Comparison of ENCODE assay signal across 25 cellular contexts in genomic region chr6:167548451-167548850, GRCh38.
"Had no signal": no experiment of that assay in that cellular context is flagged by ENCODE, and none has a peak within 500 bp of the region (broad histone marks: within the 10 kb centered on the region; RNA-seq: fewer than 3 reads in every experiment).

No MANE protein-coding gene starts in this region.

- H3K36me3 ChIP-seq: gastroesophageal sphincter, lower lobe of right lung, neural progenitor cell, uterus had no signal

- H2AFZ ChIP-seq: neural progenitor cell had no signal

- H3K4me2 ChIP-seq: neural progenitor cell had no signal

- H3K27ac ChIP-seq: lower lobe of right lung, neural progenitor cell, uterus had no signal

- DNase-seq: activated CD4-positive, alpha-beta memory T cell treated with anti-CD3 and anti-CD28 coated beads, Interleukin-2, amount 10 ng/mL, durations not matched to agents 7 days and 5 days; activated CD4-positive, alpha-beta T cell treated with anti-CD3 and anti-CD28 coated beads for 1 hour; activated CD4-positive, alpha-beta T cell treated with anti-CD3 and anti-CD28 coated beads, Interleukin-2, amount 10 ng/mL, durations not matched to agents 7 days and 5 days; activated CD8-positive, alpha-beta memory T cell treated with anti-CD3 and anti-CD28 coated beads, Interleukin-2, amount 50 U/mL, for 48 hours; activated gamma-delta T cell treated with Interleukin-2 at 50 U/mL for 16 hours; activated naive CD8-positive, alpha-beta T cell treated with anti-CD3 and anti-CD28 coated beads, Interleukin-2, amount 50 U/mL, for 24 hours; activated T-cell treated with anti-CD3 and anti-CD28 coated beads, Interleukin-2, amount 50 U/mL, for 24 hours; cortex of kidney; effector memory CD8-positive, alpha-beta T cell; kidney; lower lobe of right lung; natural killer cell; stimulated activated CD4-positive, alpha-beta T cell treated with anti-CD3 and anti-CD28 coated beads, Interleukin-2, amount 100 ng/mL, for 48 hours; stimulated activated naive CD8-positive, alpha-beta T cell treated with anti-CD3 and anti-CD28 coated beads, Interleukin-15, Interleukin-2, amounts not matched to agents 100 U/mL and 50 U/mL, for 24 hours; SW 1271; T-helper 17 cell; uterus had no signal

- H3K27me3 ChIP-seq: body of pancreas, gastroesophageal sphincter, neural progenitor cell, testis, uterus had no signal

- FAIRE-seq: kidney had no signal

- ATAC-seq: activated naive CD8-positive, alpha-beta T cell treated with anti-CD3 and anti-CD28 coated beads, Interleukin-2, amount 50 U/mL, for 24 hours; activated T-helper 17 cell treated with anti-CD3 and anti-CD28 coated beads, Interleukin-2, amount 50 U/mL, for 72 hours; body of pancreas; effector memory CD8-positive, alpha-beta T cell; gastroesophageal sphincter; left lobe of liver; lower lobe of right lung; natural killer cell; right cardiac atrium; stimulated activated naive CD8-positive, alpha-beta T cell treated with anti-CD3 and anti-CD28 coated beads, Interleukin-15, Interleukin-2, amounts not matched to agents 100 U/mL and 50 U/mL, for 24 hours; T-helper 17 cell; WTC11 had no signal

- H3K9ac ChIP-seq: neural progenitor cell had no signal

- H3K9me3 ChIP-seq: body of pancreas, gastroesophageal sphincter, lower lobe of right lung, testis, uterus had no signal

- H3K4me1 ChIP-seq: neural progenitor cell had no signal

- H3K4me3 ChIP-seq: body of pancreas, gastroesophageal sphincter, lower lobe of right lung, neural progenitor cell, testis, uterus had no signal
